Comparison of ENCODE assay signal across 8 cellular contexts in genomic region chr6:27178001-27178730, GRCh38.
A peak's percentile ranks its signal among the peaks of the same experiment; 100 is the strongest.
DNase-seq lines count a peak whose midpoint lies in the region; TF ChIP-seq lines count a peak whose summit lies in the region.

No MANE protein-coding gene starts in this region.

- H3F3A ChIP-seq in DOHH2 (ENCODE audit: control insufficient read depth, insufficient read depth) = peaks cover 4% of the 10 kb centered on the region; the same call in 1 of the 2 replicates

- H3K9me3 ChIP-seq in DOHH2 (ENCODE audit: control insufficient read depth, insufficient read depth, low read length) = no peaks in the 10 kb centered on the region

- no peaks in the 10 kb centered on the region for H3K9me2 ChIP-seq in DOHH2 (replicated peaks; ENCODE audit: control insufficient read depth, low read length)

- no peak overlapping the region for H3K27ac ChIP-seq in DOHH2 (ENCODE audit: low read depth, low read length)

- H3K27me3 ChIP-seq in DOHH2 (ENCODE audit: control insufficient read depth, low read length) = no peaks in the 10 kb centered on the region

- H3K4me2 ChIP-seq in DOHH2 (ENCODE audit: low read length) = peak overlapping the region; percentile 85

- H3K79me2 ChIP-seq in DOHH2 (ENCODE audit: control insufficient read depth, low read length) = no peaks in the 10 kb centered on the region

- peaks cover 2% of the 10 kb centered on the region; the same call in 1 of the 2 replicates for H3K36me3 ChIP-seq in DOHH2 (ENCODE audit: control insufficient read depth, low read length)

- peak; percentile 18 for DNase-seq in GM20000 (ENCODE audit: low spot score)
- DNase-seq in HS-5 (ENCODE audit: low read depth) = peak; percentile 74
- DNase-seq in SK-N-DZ (ENCODE audit: low spot score) = peak; percentile 48
- DNase-seq in brain pericyte (ENCODE audit: low read depth, low spot score) = peak; percentile 80
- peak; percentile 17 for DNase-seq in iPS-NIHi11 (ENCODE audit: low spot score)
- peak; percentile 77 for DNase-seq in skeletal muscle cell (ENCODE audit: low read depth)
- no peak for DNase-seq in KG1 (lab: John Stamatoyannopoulos, UW)

- H3K4me1 ChIP-seq in DOHH2 (ENCODE audit: control insufficient read depth, low read length) = peaks cover 9% of the 10 kb centered on the region

- peak overlapping the region; percentile 99 for H3K4me3 ChIP-seq in DOHH2 (ENCODE audit: low read length)
- H3K4me3 ChIP-seq in skeletal muscle cell (ENCODE audit: low read depth, low read length) = peak overlapping the region; percentile 73

- TF ChIP-seq CTCF in DOHH2 (IDR thresholded peaks at IDR 0.05; ENCODE audit: low read depth, low read length, poor library complexity, severe bottlenecking) = no peak
- TF ChIP-seq CTCF in GM20000 (IDR thresholded peaks at IDR 0.05; ENCODE audit: extremely low read depth, missing control alignments) = no peak

- H4K20me1 ChIP-seq in DOHH2 (ENCODE audit: control insufficient read depth, insufficient read depth, low read depth, low read length) = no peaks in the 10 kb centered on the region
